9 cellular contexts compared by ENCODE assay signal in the genomic region with DNA sequence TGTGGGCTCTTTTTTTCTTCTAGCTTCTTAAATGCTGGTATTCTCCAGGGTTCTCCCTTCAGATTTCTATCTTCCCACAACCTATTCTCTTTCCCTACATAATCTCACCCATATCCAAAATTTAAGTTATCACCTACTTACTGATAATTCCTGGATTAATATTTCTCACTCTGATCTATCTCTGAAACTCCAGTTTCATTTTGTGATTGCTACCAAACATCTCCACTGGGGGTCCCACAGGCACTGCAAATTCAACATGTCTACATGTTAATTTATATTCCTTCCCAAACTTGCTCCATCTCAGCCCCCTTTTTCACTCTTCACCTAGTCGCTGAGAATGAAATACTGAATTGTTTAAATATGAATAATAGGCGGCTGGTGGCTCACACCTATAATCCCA. TPM values are rescaled to one million over a fixed set of nuclear protein-coding genes. Genes with fewer than 3 reads are reported as not detected.
DNase-seq lines count a peak whose midpoint lies in the region; ATAC-seq and TF ChIP-seq lines count a peak whose summit lies in the region.
"Had no signal": no experiment of that assay in that cellular context is flagged by ENCODE, and none has a peak within 500 bp of the region (broad histone marks: within the 10 kb centered on the region; RNA-seq: fewer than 3 reads in every experiment).

No MANE protein-coding gene starts in this region.

- H3K27me3 ChIP-seq in Caco-2 (replicated peaks; ENCODE audit: control insufficient read depth, insufficient read depth, low read length) (no peaks in the 10 kb centered on the region), H9 (ENCODE audit: insufficient read depth, low read length) (no peaks in the 10 kb centered on the region), kidney epithelial cell (ENCODE audit: control insufficient read depth, insufficient read depth, low read length) (no peaks in the 10 kb centered on the region), suprapubic skin (no peaks in the 10 kb centered on the region)

- TF ChIP-seq POLR2A in suprapubic skin (IDR thresholded peaks at IDR 0.05), result no peak
- TF ChIP-seq POLR2A in lower leg skin (IDR thresholded peaks at IDR 0.05), result no peak

- no peak overlapping the region for H3K18ac ChIP-seq in H9 (ENCODE audit: insufficient read length, low read depth, low read length)

- no peak overlapping the region for H2AK5ac ChIP-seq in H9 (ENCODE audit: insufficient read length, low read length)

- no peak overlapping the region for H2BK15ac ChIP-seq in H9 (ENCODE audit: low read depth, low read length)

- no peaks in the 10 kb centered on the region for H3K36me3 ChIP-seq in Caco-2 (ENCODE audit: control insufficient read depth, insufficient read depth, low read length)
- no peaks in the 10 kb centered on the region for H3K36me3 ChIP-seq in kidney epithelial cell (ENCODE audit: control insufficient read depth, insufficient read depth, low read length)
- no peaks in the 10 kb centered on the region for H3K36me3 ChIP-seq in suprapubic skin

- no peak overlapping the region for H3K14ac ChIP-seq in H9 (ENCODE audit: insufficient read depth, low read length)

- H3K27me3 Mint-ChIP-seq in Caco-2 (ENCODE audit: insufficient read depth, unreplicated experiment) (no peaks in the 10 kb centered on the region), H9 (ENCODE audit: low read depth) (no peaks in the 10 kb centered on the region; the same call in none of the 2 replicates)
- no peaks in the 10 kb centered on the region for H3K27me3 Mint-ChIP-seq in activated CD4-positive, alpha-beta T cell treated with anti-CD3 and anti-CD28 coated beads, Interleukin-2, amount 10 ng/mL, durations not matched to agents 7 days and 5 days

- TF ChIP-seq CTCF in Caco-2 (IDR thresholded peaks at IDR 0.05; ENCODE audit: insufficient read depth in 1 of 2, low read depth in 1 of 2, low read length in 1 of 2, severe bottlenecking in 1 of 2, unreplicated experiment in 1 of 2) (peak; percentile 17 to 24), H9 (conservative IDR thresholded peaks at IDR 0.05) (peak; percentile 49; the same call in 2 of the 3 replicates), kidney epithelial cell (IDR thresholded peaks at IDR 0.05; ENCODE audit: insufficient read depth, low read length, poor library complexity, severe bottlenecking) (peak; percentile 14), suprapubic skin (IDR thresholded peaks at IDR 0.05) (no peak), lower leg skin (IDR thresholded peaks at IDR 0.05) (no peak)

- H3K23me2 ChIP-seq in H9 (ENCODE audit: insufficient read length, low read depth, low read length, poor library complexity, severe bottlenecking), result no peaks in the 10 kb centered on the region

- no peak overlapping the region for H2BK120ac ChIP-seq in H9 (ENCODE audit: low read depth, low read length, poor library complexity, severe bottlenecking)

- no peaks in the 10 kb centered on the region for H3K79me2 ChIP-seq in H9 (ENCODE audit: insufficient read depth, low read length)

- H3K4ac ChIP-seq in H9 (ENCODE audit: low read depth, low read length), result no peak overlapping the region

- no TSS peak for BruUV-seq in Caco-2 (replicated peaks; lab: Mats Ljungman, UMichigan)

- no peak overlapping the region for H2BK12ac ChIP-seq in H9 (ENCODE audit: insufficient read length, low read depth, low read length)

- H3K4me1 Mint-ChIP-seq in Caco-2 (ENCODE audit: low read depth, unreplicated experiment) (no peaks in the 10 kb centered on the region), H9 (peaks cover 5 to 6% of the 10 kb centered on the region in 2 experiments)
- H3K4me1 Mint-ChIP-seq in activated CD4-positive, alpha-beta T cell treated with anti-CD3 and anti-CD28 coated beads, Interleukin-2, amount 10 ng/mL, durations not matched to agents 7 days and 5 days, result peaks cover 45% of the 10 kb centered on the region

- no peak overlapping the region for H3K56ac ChIP-seq in H9 (ENCODE audit: insufficient read length, low read depth, low read length)

- no peak overlapping the region for H4K5ac ChIP-seq in H9 (ENCODE audit: insufficient read length, low read depth, low read length)

- H3K27ac Mint-ChIP-seq in Caco-2 (ENCODE audit: unreplicated experiment), result no peak overlapping the region
- no peak overlapping the region for H3K27ac Mint-ChIP-seq in H9
- no peak overlapping the region for H3K27ac Mint-ChIP-seq in activated CD4-positive, alpha-beta T cell treated with anti-CD3 and anti-CD28 coated beads, Interleukin-2, amount 10 ng/mL, durations not matched to agents 7 days and 5 days

- TF ChIP-seq EP300 in suprapubic skin (IDR thresholded peaks at IDR 0.05), result no peak

- no peak overlapping the region for H3K4me2 ChIP-seq in H9 (ENCODE audit: insufficient read depth, insufficient read length, low read length)

- POLR2A ChIA-PET in Caco-2 (lab: Charles Lee), result no interaction called here
- POLR2A ChIA-PET in activated CD4-positive, alpha-beta T cell treated with anti-CD3 and anti-CD28 coated beads, Interleukin-2, amount 10 ng/mL, durations not matched to agents 7 days and 5 days (lab: Charles Lee), result interaction anchor here (1.0 kb wide), 1 partner anchor 67 kb away, joined by 17 read pairs; no protein-coding TSS in a partner anchor

- no peak overlapping the region for H2BK5ac ChIP-seq in H9 (ENCODE audit: insufficient read length, low read length)

- no peaks in the 10 kb centered on the region for H3K79me1 ChIP-seq in H9 (ENCODE audit: insufficient read depth, low read depth, low read length, poor library complexity, severe bottlenecking)

- no peak overlapping the region for H3K4me3 Mint-ChIP-seq in Caco-2 (ENCODE audit: unreplicated experiment)
- no peak overlapping the region for H3K4me3 Mint-ChIP-seq in H9
- H3K4me3 Mint-ChIP-seq in activated CD4-positive, alpha-beta T cell treated with anti-CD3 and anti-CD28 coated beads, Interleukin-2, amount 10 ng/mL, durations not matched to agents 7 days and 5 days, result no peak overlapping the region

- intact Hi-C loops in Caco-2 (cut with micrococcal nuclease; ENCODE audit: unreplicated experiment) (no loop called here), lower leg skin (cut with DNase I; ENCODE audit: low total_unique reads) (loop anchor here (10.0 kb wide), 2 partner anchors 150 to 380 kb away; no protein-coding TSS in a partner anchor)

- WGBS in H9 (ENCODE audit: extremely low coverage, insufficient read length, low lambda C conversion rate), result no CpG with 5 or more reads among the region's 2 CpGs
- WGBS in suprapubic skin, result 81% methylated on average over 2 of the region's 2 CpGs
- WGBS in lower leg skin, 2 donors, result 77 to 87% methylated on average over 2 of the region's 2 CpGs

- H3T11ph ChIP-seq in H9 (ENCODE audit: low read length), result no peak overlapping the region

- no peak for ATAC-seq in GM21423 (IDR thresholded peaks at IDR 0.05; ENCODE audit: unreplicated experiment)

- H2BK20ac ChIP-seq in H9 (ENCODE audit: low read depth, low read length, poor library complexity, severe bottlenecking), result no peak overlapping the region

- H3K36me3 Mint-ChIP-seq in Caco-2 (ENCODE audit: insufficient read depth, unreplicated experiment) (peaks cover 4% of the 10 kb centered on the region), H9 (ENCODE audit: insufficient read depth in 1 of 3, low read depth in 3 of 3) (no peaks in the 10 kb centered on the region)
- no peaks in the 10 kb centered on the region for H3K36me3 Mint-ChIP-seq in activated CD4-positive, alpha-beta T cell treated with anti-CD3 and anti-CD28 coated beads, Interleukin-2, amount 10 ng/mL, durations not matched to agents 7 days and 5 days (ENCODE audit: low read depth)

- CTCF ChIA-PET in Caco-2 (lab: Charles Lee), result no interaction called here
- CTCF ChIA-PET in activated CD4-positive, alpha-beta T cell treated with anti-CD3 and anti-CD28 coated beads, Interleukin-2, amount 10 ng/mL, durations not matched to agents 7 days and 5 days (lab: Charles Lee), result interaction anchor here (0.8 to 2.7 kb wide), 7 partner anchors 9 to 149 kb away, joined by 3 to 12 read pairs (median 5); no protein-coding TSS in a partner anchor

- DNase-seq in Caco-2 (no peak), H9 (no peak), kidney epithelial cell (ENCODE audit: low read depth) (no peak), suprapubic skin (ENCODE audit: low spot score in 2 of 2) (no peak), occipital lobe (lab: John Stamatoyannopoulos, UW) (no peak), lower leg skin (ENCODE audit: low spot score in 2 of 2) (no peak)
- DNase-seq in activated CD4-positive, alpha-beta T cell treated with anti-CD3 and anti-CD28 coated beads, Interleukin-2, amount 10 ng/mL, durations not matched to agents 7 days and 5 days, result peak; percentile 35

- no peak overlapping the region for H4K91ac ChIP-seq in H9 (ENCODE audit: insufficient read length, low read depth, low read length)

- no peak overlapping the region for H2AFZ ChIP-seq in H9 (ENCODE audit: low read length)

- H3K4me1 ChIP-seq in Caco-2 (peaks cover 7% of the 10 kb centered on the region; the same call in 1 of the 2 replicates), H9 (ENCODE audit: insufficient read depth, low read length) (no peaks in the 10 kb centered on the region), suprapubic skin (peaks cover 9% of the 10 kb centered on the region)

- H4K8ac ChIP-seq in H9 (replicated peaks; ENCODE audit: insufficient read length, low read depth, low read length), result no peak overlapping the region

- no peaks in the 10 kb centered on the region for H4K20me1 ChIP-seq in H9 (ENCODE audit: control insufficient read depth, insufficient read depth, insufficient read length)

- H3K9me3 ChIP-seq in Caco-2 (0 out of 2 replicates have a peak, but pooled peaks cover 2% of the 10 kb centered on the region), H9 (ENCODE audit: control insufficient read depth, low read depth, low read length) (no peaks in the 10 kb centered on the region), suprapubic skin (no peaks in the 10 kb centered on the region)

- no peak overlapping the region for H3K9ac ChIP-seq in H9 (ENCODE audit: extremely low read depth, insufficient read length, low read length)

- H3K27ac ChIP-seq in H9 (ENCODE audit: insufficient read length, low read depth, low read length) (no peak overlapping the region), suprapubic skin (no peak overlapping the region)

- H3K9me3 Mint-ChIP-seq in Caco-2 (ENCODE audit: unreplicated experiment) (no peaks in the 10 kb centered on the region), H9 (no peaks in the 10 kb centered on the region; a peak in 1 of 5 replicates)
- no peaks in the 10 kb centered on the region for H3K9me3 Mint-ChIP-seq in activated CD4-positive, alpha-beta T cell treated with anti-CD3 and anti-CD28 coated beads, Interleukin-2, amount 10 ng/mL, durations not matched to agents 7 days and 5 days

- H3K4me3 ChIP-seq in Caco-2 (ENCODE audit: low read depth, low read length), result no peak overlapping the region
- no peak overlapping the region for H3K4me3 ChIP-seq in kidney epithelial cell (ENCODE audit: low read depth, low read length)
- no peak overlapping the region for H3K4me3 ChIP-seq in suprapubic skin
- H3K4me3 ChIP-seq in lower leg skin (ENCODE audit: low read depth, poor library complexity, severe bottlenecking), result no peak overlapping the region

- H3K23ac ChIP-seq in H9 (ENCODE audit: insufficient read length, low read depth, low read length), result no peak overlapping the region

RNA-seq across cellular contexts. Expression of a gene that starts 9.9 kb away (rescaled TPM):
- total RNA-seq in Caco-2 (2022), result not detected in 2 replicates
- not detected in 2 replicates for total RNA-seq in H9 (2021)
- total RNA-seq in activated CD4-positive, alpha-beta T cell treated with anti-CD3 and anti-CD28 coated beads, Interleukin-2, amount 10 ng/mL, durations not matched to agents 7 days and 5 days, result not detected
- total RNA-seq in kidney epithelial cell, result not detected in 2 replicates
- total RNA-seq in suprapubic skin, result not detected
- not detected for total RNA-seq in occipital lobe
- total RNA-seq in lower leg skin, result not detected
- total RNA-seq: myocyte had no signal

RNA-seq across cellular contexts. Expression of a gene that starts 21.6 kb away (rescaled TPM):
- total RNA-seq in Caco-2 (2022) (not detected in 2 replicates), H9 (2021) (not detected in 2 replicates), kidney epithelial cell (not detected in 2 replicates), suprapubic skin (not detected), occipital lobe (not detected), lower leg skin (not detected)
- total RNA-seq in activated CD4-positive, alpha-beta T cell treated with anti-CD3 and anti-CD28 coated beads, Interleukin-2, amount 10 ng/mL, durations not matched to agents 7 days and 5 days, result under 1 TPM; 0.48 to 0.57 TPM
- total RNA-seq: myocyte had no signal

Comparison
In these comparisons a context has a peak if more than half of its experiments do, and no peak if none do; other contexts are left out.
1. CTCF ChIP-seq: peak in Caco-2 (2 of 2), H9 (single experiment) and kidney epithelial cell (single experiment); none in suprapubic skin (0 of 2) and lower leg skin (0 of 3).